ENCODE assay signal across 15 cellular contexts in genomic region chr12:111998015-111998414, GRCh38. TPM values are rescaled to one million over a fixed set of nuclear protein-coding genes. Genes with fewer than 3 reads are reported as not detected.
DNase-seq lines count a peak whose midpoint lies in the region; ATAC-seq and TF ChIP-seq lines count a peak whose summit lies in the region.
"Had no signal": no experiment of that assay in that cellular context is flagged by ENCODE, and none has a peak within 500 bp of the region (broad histone marks: within the 10 kb centered on the region; RNA-seq: fewer than 3 reads in every experiment).

No MANE protein-coding gene starts in this region.

- H2AFZ ChIP-seq in Karpas-422 (ENCODE audit: low read length) (no peak overlapping the region), MM.1S (ENCODE audit: low read length) (no peak overlapping the region)

- no peak for DNase-seq in activated naive CD8-positive, alpha-beta T cell treated with anti-CD3 and anti-CD28 coated beads, Interleukin-2, amount 50 U/mL, for 24 hours
- peak; percentile 69 for DNase-seq in Karpas-422
- DNase-seq in effector memory CD8-positive, alpha-beta T cell, result no peak
- no peak for DNase-seq in stimulated activated CD8-positive, alpha-beta memory T cell treated with anti-CD3 and anti-CD28 coated beads, Interleukin-4, amount 100 ng/mL, for 48 hours
- no peak for DNase-seq in substantia nigra (lab: John Stamatoyannopoulos, UW)
- no peak for DNase-seq in MM.1S
- DNase-seq: DMS153, EL, H7, Kasumi-1, NCI-H187 treated with DMSO at 0.1 percent for 48 hours, NCI-H2171, NCI-H82 had no signal

- H3K27ac ChIP-seq in Karpas-422 (ENCODE audit: low read length), result peak overlapping the region; percentile 97
- H3K27ac ChIP-seq in skeletal muscle tissue (ENCODE audit: low read depth, low read length), result no peak overlapping the region
- no peak overlapping the region for H3K27ac ChIP-seq in substantia nigra (ENCODE audit: low read depth, low read length, poor library complexity, severe bottlenecking)
- no peak overlapping the region for H3K27ac ChIP-seq in MM.1S (ENCODE audit: low read length)

- H3K4me2 ChIP-seq in Karpas-422 (ENCODE audit: low read depth, low read length, poor library complexity, severe bottlenecking) (peak overlapping the region; percentile 62), MM.1S (ENCODE audit: low read depth, low read length) (no peak overlapping the region)

- H3K27ac Mint-ChIP-seq in activated naive CD8-positive, alpha-beta T cell, result peak overlapping the region; percentile 81
- no peak overlapping the region for H3K27ac Mint-ChIP-seq in activated naive CD8-positive, alpha-beta T cell treated with anti-CD3 and anti-CD28 coated beads, Interleukin-2, amount 50 U/mL, for 24 hours
- peak overlapping the region; percentile 81 to 93 for H3K27ac Mint-ChIP-seq in effector memory CD8-positive, alpha-beta T cell

- no peaks in the 10 kb centered on the region for H3K27me3 Mint-ChIP-seq in activated naive CD8-positive, alpha-beta T cell
- no peaks in the 10 kb centered on the region for H3K27me3 Mint-ChIP-seq in activated naive CD8-positive, alpha-beta T cell treated with anti-CD3 and anti-CD28 coated beads, Interleukin-2, amount 50 U/mL, for 24 hours
- no peaks in the 10 kb centered on the region for H3K27me3 Mint-ChIP-seq in effector memory CD8-positive, alpha-beta T cell

- peaks cover 89% of the 10 kb centered on the region for H3K4me1 Mint-ChIP-seq in activated naive CD8-positive, alpha-beta T cell (ENCODE audit: low read depth)
- peaks cover 86% of the 10 kb centered on the region for H3K4me1 Mint-ChIP-seq in activated naive CD8-positive, alpha-beta T cell treated with anti-CD3 and anti-CD28 coated beads, Interleukin-2, amount 50 U/mL, for 24 hours
- peaks cover 50 to 65% of the 10 kb centered on the region in 2 donors for H3K4me1 Mint-ChIP-seq in effector memory CD8-positive, alpha-beta T cell (ENCODE audit: low read depth in 2 of 2)

- no peaks in the 10 kb centered on the region for H3K36me3 Mint-ChIP-seq in activated naive CD8-positive, alpha-beta T cell
- peaks cover 1% of the 10 kb centered on the region for H3K36me3 Mint-ChIP-seq in activated naive CD8-positive, alpha-beta T cell treated with anti-CD3 and anti-CD28 coated beads, Interleukin-2, amount 50 U/mL, for 24 hours (ENCODE audit: low read depth)
- H3K36me3 Mint-ChIP-seq in effector memory CD8-positive, alpha-beta T cell (ENCODE audit: insufficient read depth), result peaks cover 3% of the 10 kb centered on the region

- H3K9ac ChIP-seq in Karpas-422 (ENCODE audit: low read length) (peak overlapping the region; percentile 7), skeletal muscle tissue (ENCODE audit: low read depth in 1 of 3, low read length in 3 of 3) (peak overlapping the region in 2 of 3 donors; percentile 10 to 57), MM.1S (ENCODE audit: low read length) (no peak overlapping the region)

- no peak for ATAC-seq in activated naive CD8-positive, alpha-beta T cell treated with anti-CD3 and anti-CD28 coated beads, Interleukin-2, amount 50 U/mL, for 24 hours
- ATAC-seq in effector memory CD8-positive, alpha-beta T cell (replicated peaks), result no peak

- H3K4me1 ChIP-seq in Karpas-422 (ENCODE audit: low read length), result peaks cover 98% of the 10 kb centered on the region
- peaks cover 0 to 2% (median 0%) of the 10 kb centered on the region in 3 donors for H3K4me1 ChIP-seq in skeletal muscle tissue (ENCODE audit: control insufficient read depth in 3 of 3, insufficient read depth in 3 of 3, low read length in 3 of 3)
- peaks cover 11% of the 10 kb centered on the region for H3K4me1 ChIP-seq in MM.1S (ENCODE audit: low read length)

- H3K79me2 ChIP-seq in Karpas-422 (ENCODE audit: low read length), result peaks cover 28% of the 10 kb centered on the region
- no peaks in the 10 kb centered on the region for H3K79me2 ChIP-seq in MM.1S (ENCODE audit: low read length)

- H3K9me3 ChIP-seq in Karpas-422 (ENCODE audit: low read length) (no peaks in the 10 kb centered on the region), skeletal muscle tissue (ENCODE audit: control insufficient read depth in 3 of 3, low read length in 3 of 3) (no peaks in the 10 kb centered on the region), MM.1S (replicated peaks; ENCODE audit: insufficient read depth, low read length) (no peaks in the 10 kb centered on the region)

- H3K36me3 ChIP-seq in Karpas-422 (ENCODE audit: insufficient read depth, low read length) (no peaks in the 10 kb centered on the region), skeletal muscle tissue (ENCODE audit: control insufficient read depth in 3 of 3, insufficient read depth in 3 of 3, low read length in 3 of 3) (no peaks in the 10 kb centered on the region), MM.1S (replicated peaks; ENCODE audit: insufficient read depth, low read length) (no peaks in the 10 kb centered on the region)

- H4K20me1 ChIP-seq in Karpas-422 (ENCODE audit: insufficient read depth, low read depth, low read length) (no peaks in the 10 kb centered on the region), MM.1S (ENCODE audit: insufficient read depth, low read length) (no peaks in the 10 kb centered on the region)

- H3K4me3 ChIP-seq in Karpas-422 (ENCODE audit: low read length) (peak overlapping the region; percentile 32), skeletal muscle tissue (ENCODE audit: low read length in 3 of 3) (no peak overlapping the region), MM.1S (ENCODE audit: low read length) (no peak overlapping the region)

- TF ChIP-seq CTCF in MM.1S (IDR thresholded peaks at IDR 0.05; ENCODE audit: low read length), result no peak

- H3K27me3 ChIP-seq in Karpas-422 (ENCODE audit: low read length), result no peaks in the 10 kb centered on the region
- H3K27me3 ChIP-seq in skeletal muscle tissue (ENCODE audit: control insufficient read depth in 3 of 3, insufficient read depth in 3 of 3, low read length in 3 of 3), result no peaks in the 10 kb centered on the region
- no peaks in the 10 kb centered on the region for H3K27me3 ChIP-seq in MM.1S (replicated peaks; ENCODE audit: insufficient read depth, low read length)

- no peaks in the 10 kb centered on the region for H3K9me3 Mint-ChIP-seq in activated naive CD8-positive, alpha-beta T cell (ENCODE audit: low read depth)
- H3K9me3 Mint-ChIP-seq in activated naive CD8-positive, alpha-beta T cell treated with anti-CD3 and anti-CD28 coated beads, Interleukin-2, amount 50 U/mL, for 24 hours, result no peaks in the 10 kb centered on the region
- no peaks in the 10 kb centered on the region for H3K9me3 Mint-ChIP-seq in effector memory CD8-positive, alpha-beta T cell

- peaks cover 18% of the 10 kb centered on the region for H3F3A ChIP-seq in MM.1S (ENCODE audit: insufficient read depth, low read length)

- no peak overlapping the region for H3K4me3 Mint-ChIP-seq in activated naive CD8-positive, alpha-beta T cell
- no peak overlapping the region for H3K4me3 Mint-ChIP-seq in activated naive CD8-positive, alpha-beta T cell treated with anti-CD3 and anti-CD28 coated beads, Interleukin-2, amount 50 U/mL, for 24 hours
- H3K4me3 Mint-ChIP-seq in effector memory CD8-positive, alpha-beta T cell, result peak overlapping the region; percentile 49 to 91

- H3K9me2 ChIP-seq in Karpas-422 (replicated peaks; ENCODE audit: insufficient read depth, low read length) (no peaks in the 10 kb centered on the region), MM.1S (replicated peaks; ENCODE audit: insufficient read depth, low read length) (no peaks in the 10 kb centered on the region)

RNA-seq across cellular contexts. Expression of gene TMEM116, which starts 14.9 kb away (rescaled TPM):
- total RNA-seq in Karpas-422 (2014; rRNA removed; shearing (Covaris generic); ENCODE audit: low replicate concordance), result 19.6 and 56.6 TPM in 2 replicates
- 37.6 TPM for total RNA-seq in skeletal muscle tissue

RNA-seq across cellular contexts. Expression of gene ERP29, which starts 15.2 kb away (rescaled TPM):
- total RNA-seq in Karpas-422 (2014; rRNA removed; shearing (Covaris generic); ENCODE audit: low replicate concordance), result 63.2 and 134 TPM in 2 replicates
- 46.4 TPM for total RNA-seq in skeletal muscle tissue

Comparison
In these comparisons a context has a peak if more than half of its experiments do, and no peak if none do; other contexts are left out.
1. H3K4me3 Mint-ChIP-seq: peak in effector memory CD8-positive, alpha-beta T cell (2 of 2); none in activated naive CD8-positive, alpha-beta T cell (single experiment) and activated naive CD8-positive, alpha-beta T cell treated with anti-CD3 and anti-CD28 coated beads, Interleukin-2, amount 50 U/mL, for 24 hours (single experiment).